ENCODE assay signal across 8 cellular contexts in the genomic region with DNA sequence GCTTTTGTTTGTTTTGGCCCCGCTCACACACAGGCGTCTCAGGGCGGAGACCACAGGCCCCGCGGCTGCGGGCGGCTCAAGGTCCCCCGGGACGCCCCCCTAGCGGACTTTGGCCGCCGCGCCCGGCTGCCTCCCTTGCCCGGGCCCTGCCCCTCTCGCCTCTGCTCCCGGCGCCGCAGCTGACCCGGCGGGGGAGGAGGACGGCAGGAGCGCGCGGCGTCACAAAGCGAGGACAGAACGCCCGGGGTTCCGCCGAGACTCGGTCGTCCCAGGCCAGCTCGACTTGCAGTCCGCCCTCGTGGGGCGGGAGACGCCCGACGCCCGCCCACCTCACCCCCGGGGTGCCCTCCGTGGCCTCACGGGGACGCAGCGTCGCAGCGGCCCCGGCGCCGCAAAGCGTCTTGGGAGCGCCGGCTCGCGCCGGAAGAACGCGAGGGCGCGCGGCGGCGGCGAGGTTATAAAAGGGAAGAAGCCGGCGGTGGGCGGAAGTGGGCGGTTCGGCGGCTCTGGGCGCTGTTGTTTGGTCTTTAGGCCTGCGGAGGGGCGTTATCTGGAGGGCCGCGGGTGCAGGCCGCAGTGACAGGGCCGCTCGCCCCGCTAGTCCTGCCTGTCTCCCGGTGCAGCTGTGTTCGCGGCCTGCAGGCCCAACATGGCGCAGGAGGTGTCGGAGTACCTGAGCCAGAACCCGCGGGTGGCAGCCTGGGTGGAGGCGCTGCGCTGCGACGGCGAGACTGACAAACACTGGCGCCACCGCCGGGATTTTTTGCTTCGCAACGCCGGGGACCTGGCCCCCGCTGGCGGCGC. TPM values are rescaled to one million over a fixed set of nuclear protein-coding genes. Genes with fewer than 3 reads are reported as not detected.
DNase-seq lines count a peak whose midpoint lies in the region; ATAC-seq and TF ChIP-seq lines count a peak whose summit lies in the region.

A gene with protein sequence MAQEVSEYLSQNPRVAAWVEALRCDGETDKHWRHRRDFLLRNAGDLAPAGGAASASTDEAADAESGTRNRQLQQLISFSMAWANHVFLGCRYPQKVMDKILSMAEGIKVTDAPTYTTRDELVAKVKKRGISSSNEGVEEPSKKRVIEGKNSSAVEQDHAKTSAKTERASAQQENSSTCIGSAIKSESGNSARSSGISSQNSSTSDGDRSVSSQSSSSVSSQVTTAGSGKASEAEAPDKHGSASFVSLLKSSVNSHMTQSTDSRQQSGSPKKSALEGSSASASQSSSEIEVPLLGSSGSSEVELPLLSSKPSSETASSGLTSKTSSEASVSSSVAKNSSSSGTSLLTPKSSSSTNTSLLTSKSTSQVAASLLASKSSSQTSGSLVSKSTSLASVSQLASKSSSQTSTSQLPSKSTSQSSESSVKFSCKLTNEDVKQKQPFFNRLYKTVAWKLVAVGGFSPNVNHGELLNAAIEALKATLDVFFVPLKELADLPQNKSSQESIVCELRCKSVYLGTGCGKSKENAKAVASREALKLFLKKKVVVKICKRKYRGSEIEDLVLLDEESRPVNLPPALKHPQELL (plus strand): TSS at position 488 of the 804 bp plus-strand sequence. CDS start 162 bp downstream, at position 650.

- intact Hi-C loops in testis (cut with DNase I; ENCODE audit: low total_unique reads), result no loop called here

- peaks cover 35% of the 10 kb centered on the region for H3K4me1 ChIP-seq in osteoblast (ENCODE audit: insufficient read depth, low read length)
- peaks cover 12% of the 10 kb centered on the region for H3K4me1 ChIP-seq in testis

- H3K27ac ChIP-seq in osteoblast (ENCODE audit: low read depth, low read length) (peak within 1 kb of the TSS; percentile 89), testis (peak within 1 kb of the TSS; percentile 99)

- H3K4me3 ChIP-seq in GM12865 (ENCODE audit: low read depth, low read length) (peak within 1 kb of the TSS; percentile 66), osteoblast (ENCODE audit: insufficient read depth, low read length) (peak within 1 kb of the TSS; percentile 96), testis (peak within 1 kb of the TSS; percentile 95 to 100)

- peak within 1 kb of the TSS; percentile 85 for H3K4me2 ChIP-seq in osteoblast (ENCODE audit: insufficient read depth, low read length)

- WGBS in testis, 2 donors, result 1% methylated on average over 81 of the region's 101 CpGs; no CpG with 5 or more reads in 1 of the 2 donors

- H3K9me3 ChIP-seq in osteoblast (ENCODE audit: low read depth, low read length), result no peaks in the 10 kb centered on the region
- no peaks in the 10 kb centered on the region for H3K9me3 ChIP-seq in testis

- peak; percentile 91 for TF ChIP-seq POLR2A in testis (IDR thresholded peaks at IDR 0.05)

- peaks cover 29 to 37% of the 10 kb centered on the region in 2 donors for H3K36me3 Mint-ChIP-seq in activated naive CD4-positive, alpha-beta T cell treated with anti-CD3 and anti-CD28 coated beads, Interleukin-2, amount 50 U/mL, for 72 hours

- TF ChIP-seq CTCF in GM12865 (IDR thresholded peaks at IDR 0.05; ENCODE audit: insufficient read depth, low read depth, low read length, missing control alignments), result no peak
- TF ChIP-seq CTCF in osteoblast (IDR thresholded peaks at IDR 0.05; ENCODE audit: extremely low read depth, low read depth, low read length), result no peak
- no peak for TF ChIP-seq CTCF in testis (IDR thresholded peaks at IDR 0.05)

- no peaks in the 10 kb centered on the region for H3K9me3 Mint-ChIP-seq in activated naive CD4-positive, alpha-beta T cell treated with anti-CD3 and anti-CD28 coated beads, Interleukin-2, amount 50 U/mL, for 72 hours

- peaks cover 35% of the 10 kb centered on the region for H3K79me2 ChIP-seq in osteoblast (ENCODE audit: insufficient read depth, low read length)

- peak; percentile 88 for ATAC-seq in HG02642 (IDR thresholded peaks at IDR 0.05; ENCODE audit: poor library complexity, unreplicated experiment)
- ATAC-seq in activated naive CD4-positive, alpha-beta T cell treated with anti-CD3 and anti-CD28 coated beads, Interleukin-2, amount 50 U/mL, for 72 hours, result peak; percentile 89 to 91

- peak; percentile 97 for DNase-seq in GM12865 (ENCODE audit: low read depth)
- peak; percentile 83 for DNase-seq in NCI-H1105 (lab: John Stamatoyannopoulos, UW)
- peak; percentile 80 for DNase-seq in SKM-1 (lab: John Stamatoyannopoulos, UW; ENCODE audit: unreplicated experiment)
- peak; percentile 90 to 94 for DNase-seq in activated naive CD4-positive, alpha-beta T cell treated with anti-CD3 and anti-CD28 coated beads, Interleukin-2, amount 50 U/mL, for 72 hours (ENCODE audit: low spot score in 2 of 2)
- no peak for DNase-seq in glomerular endothelial cell (ENCODE audit: extremely low read depth, low read depth, low spot score)
- DNase-seq in osteoblast (ENCODE audit: insufficient read length, low spot score, missing footprints), result peak; percentile 96
- DNase-seq in testis, result peak; percentile 95

- H3K27ac Mint-ChIP-seq in activated naive CD4-positive, alpha-beta T cell treated with anti-CD3 and anti-CD28 coated beads, Interleukin-2, amount 50 U/mL, for 72 hours, result peak within 1 kb of the TSS; percentile 97 to 99

- H2AFZ ChIP-seq in osteoblast (ENCODE audit: low read length), result peak within 1 kb of the TSS; percentile 99

- H3K27me3 ChIP-seq in osteoblast (ENCODE audit: insufficient read depth, low read length) (no peaks in the 10 kb centered on the region), testis (no peaks in the 10 kb centered on the region)

- H4K20me1 ChIP-seq in osteoblast (ENCODE audit: insufficient read depth, low read length), result peaks cover 13% of the 10 kb centered on the region

- H3K36me3 ChIP-seq in osteoblast (ENCODE audit: insufficient read depth, low read length) (peaks cover 31% of the 10 kb centered on the region), testis (ENCODE audit: low read depth, missing control alignments) (no peaks in the 10 kb centered on the region)

RNA-seq across cellular contexts. Expression of the gene that starts here (rescaled TPM):
- 10 to 100 TPM; 22.1 to 34.1 TPM for total RNA-seq in activated naive CD4-positive, alpha-beta T cell treated with anti-CD3 and anti-CD28 coated beads, Interleukin-2, amount 50 U/mL, for 72 hours
- total RNA-seq in glomerular endothelial cell (11.7 and 19.4 TPM in 2 replicates), osteoblast (15.2 and 15.9 TPM in 2 replicates), testis (10 to 100 TPM; 37.4 to 38.7 TPM)
- 32.7 TPM for polyA plus RNA-seq in testis (ENCODE audit: insufficient read depth, low read depth, low replicate concordance)
